Comparison of ENCODE assay signal across 21 cellular contexts in the genomic region with DNA sequence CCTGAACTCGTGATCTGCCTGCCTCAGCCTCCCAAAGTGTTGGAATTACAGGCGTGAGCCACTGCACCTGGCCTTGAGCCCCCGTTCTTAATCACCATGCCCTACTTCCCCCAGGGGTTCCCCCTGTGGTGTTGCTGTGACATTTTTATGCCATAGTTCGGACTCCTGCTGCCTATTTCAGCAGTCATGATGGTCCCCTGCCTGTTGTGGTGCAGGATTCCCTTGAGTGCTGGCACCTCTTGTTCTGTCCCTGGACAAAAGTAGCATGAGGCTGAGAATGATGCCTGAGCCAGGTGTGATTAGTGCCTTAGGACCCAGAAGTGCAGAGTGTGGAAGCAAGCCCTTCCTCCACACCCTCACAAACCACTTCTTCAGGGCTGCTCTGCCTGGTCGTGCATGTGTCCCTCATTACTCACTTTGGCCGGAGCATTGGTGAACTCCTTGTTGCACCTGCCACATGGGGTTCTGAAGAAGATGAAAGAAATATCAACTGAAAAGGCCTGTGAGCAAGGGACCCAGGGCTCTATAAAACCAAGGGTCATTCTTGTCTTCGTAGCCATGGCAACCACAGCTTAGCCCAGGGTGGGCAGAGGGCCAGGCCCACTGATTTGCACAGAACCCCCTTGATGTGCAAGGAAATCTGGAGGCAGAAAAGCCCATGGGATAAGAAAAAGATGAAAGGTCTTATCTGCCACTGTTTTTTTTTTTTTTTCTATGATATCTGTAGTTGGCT.
"Had no signal": no experiment of that assay in that cellular context is flagged by ENCODE, and none has a peak within 500 bp of the region (broad histone marks: within the 10 kb centered on the region; RNA-seq: fewer than 3 reads in every experiment).

No MANE protein-coding gene starts in this region.

- H3K27me3 Mint-ChIP-seq: IgD-negative memory B cell had no signal

- H3K36me3 Mint-ChIP-seq: IgD-negative memory B cell, T-cell had no signal

- DNase-seq: activated CD4-positive, alpha-beta T cell treated with anti-CD3 and anti-CD28 coated beads for 36 hours; activated CD4-positive, alpha-beta T cell treated with anti-CD3 and anti-CD28 coated beads, Interleukin-2, amount 50 U/mL, for 1 hour; activated CD8-positive, alpha-beta memory T cell treated with anti-CD3 and anti-CD28 coated beads, Interleukin-2, amount 50 U/mL, for 4 hours; activated CD8-positive, alpha-beta T cell treated with anti-CD3 and anti-CD28 coated beads for 36 hours; activated naive CD4-positive, alpha-beta T cell treated with anti-CD3 and anti-CD28 coated beads, Interleukin-2, amount 50 U/mL, for 16 hours; amniotic stem cell; body of pancreas; KG1; NCI-H1048; NCI-H1694; NCI-H2029; NCI-H524; NCI-H748 treated with DMSO at 0.1 percent for 48 hours; SIG-M5; T-cell; T-helper 2 cell; WERI-Rb-1 had no signal

- H3K9me3 ChIP-seq: ascending aorta, body of pancreas had no signal

- H3K4me3 Mint-ChIP-seq: activated CD4-positive, alpha-beta T cell treated with anti-CD3 and anti-CD28 coated beads for 36 hours; activated CD8-positive, alpha-beta T cell treated with anti-CD3 and anti-CD28 coated beads for 36 hours; IgD-negative memory B cell; T-cell had no signal

- H3K27me3 ChIP-seq: ascending aorta, body of pancreas had no signal

- H3K36me3 ChIP-seq: ascending aorta, cardiac muscle cell, WERI-Rb-1 had no signal

- H3K27ac ChIP-seq: ascending aorta, body of pancreas, cardiac muscle cell, SK-N-MC, WERI-Rb-1 had no signal

- H3K9me3 Mint-ChIP-seq: activated CD8-positive, alpha-beta T cell treated with anti-CD3 and anti-CD28 coated beads for 36 hours; IgD-negative memory B cell; T-cell had no signal

- H3K4me1 Mint-ChIP-seq: activated CD4-positive, alpha-beta T cell treated with anti-CD3 and anti-CD28 coated beads for 36 hours; T-cell had no signal

- H3K4me1 ChIP-seq: ascending aorta, body of pancreas had no signal

- H3K4me3 ChIP-seq: ascending aorta, body of pancreas, cardiac muscle cell, SK-N-MC had no signal

- H3K27ac Mint-ChIP-seq: activated CD4-positive, alpha-beta T cell treated with anti-CD3 and anti-CD28 coated beads for 36 hours; activated CD8-positive, alpha-beta T cell treated with anti-CD3 and anti-CD28 coated beads for 36 hours; IgD-negative memory B cell; T-cell had no signal
